7 cellular contexts compared by ENCODE assay signal in genomic region chr11:57656936-57657289, GRCh38. TPM values are rescaled to one million over a fixed set of nuclear protein-coding genes. Genes with fewer than 3 reads are reported as not detected.
A peak's percentile ranks its signal among the peaks of the same experiment; 100 is the strongest.
DNase-seq lines count a peak whose midpoint lies in the region; ATAC-seq lines count a peak whose summit lies in the region.

No MANE protein-coding gene starts in this region.

- peaks cover 7 to 19% of the 10 kb centered on the region in 2 donors for H3K36me3 Mint-ChIP-seq in activated naive CD4-positive, alpha-beta T cell treated with anti-CD3 and anti-CD28 coated beads, Interleukin-2, amount 50 U/mL, for 72 hours

- H3K27me3 ChIP-seq in HUES48 (ENCODE audit: control insufficient read depth, insufficient read depth, low read length): peaks cover 9% of the 10 kb centered on the region

- peak overlapping the region; percentile 99 to 100 for H3K4me3 Mint-ChIP-seq in stimulated activated naive CD8-positive, alpha-beta T cell treated with anti-CD3 and anti-CD28 coated beads, Interleukin-15, amount 100 ng/mL, for 72 hours

- H3K27ac ChIP-seq in HUES48 (ENCODE audit: low read depth, low read length): peak overlapping the region; percentile 77

- DNase-seq in activated naive CD4-positive, alpha-beta T cell treated with anti-CD3 and anti-CD28 coated beads, Interleukin-2, amount 50 U/mL, for 72 hours (ENCODE audit: low spot score in 2 of 2): no peak
- no peak for DNase-seq in stimulated activated naive CD8-positive, alpha-beta T cell treated with anti-CD3 and anti-CD28 coated beads, Interleukin-15, amount 100 ng/mL, for 72 hours
- DNase-seq in stimulated activated CD4-positive, alpha-beta T cell treated with anti-CD3 and anti-CD28 coated beads, Interleukin-15, amount 100 ng/mL, for 24 hours: no peak
- DNase-seq in NOMO-1 (lab: John Stamatoyannopoulos, UW; ENCODE audit: unreplicated experiment in 2 of 2): no peak
- DNase-seq in T-helper 9 cell: no peak

- H3K4me3 ChIP-seq in HUES48 (ENCODE audit: low read depth, low read length) (peak overlapping the region; percentile 91), iPS-18c (ENCODE audit: insufficient read depth, low read depth, low read length) (peak overlapping the region; percentile 63)

- H3K9me3 ChIP-seq in HUES48 (ENCODE audit: control insufficient read depth, insufficient read depth, low read length): no peaks in the 10 kb centered on the region
- H3K9me3 ChIP-seq in iPS-18c (ENCODE audit: control insufficient read depth, insufficient read depth, low read length): no peaks in the 10 kb centered on the region

- peaks cover 27% of the 10 kb centered on the region for H3K36me3 ChIP-seq in HUES48 (ENCODE audit: control insufficient read depth, insufficient read depth, low read length)

- no peak for ATAC-seq in activated naive CD4-positive, alpha-beta T cell treated with anti-CD3 and anti-CD28 coated beads, Interleukin-2, amount 50 U/mL, for 72 hours
- ATAC-seq in stimulated activated naive CD8-positive, alpha-beta T cell treated with anti-CD3 and anti-CD28 coated beads, Interleukin-15, amount 100 ng/mL, for 72 hours: no peak

- H3K4me1 ChIP-seq in HUES48 (ENCODE audit: control insufficient read depth, insufficient read depth, low read length): peaks cover 6% of the 10 kb centered on the region

- H3K9ac ChIP-seq in HUES48 (ENCODE audit: low read depth, low read length): peak overlapping the region; percentile 53

- peak overlapping the region; percentile 92 to 99 for H3K27ac Mint-ChIP-seq in activated naive CD4-positive, alpha-beta T cell treated with anti-CD3 and anti-CD28 coated beads, Interleukin-2, amount 50 U/mL, for 72 hours
- peak overlapping the region; percentile 95 to 99 for H3K27ac Mint-ChIP-seq in stimulated activated naive CD8-positive, alpha-beta T cell treated with anti-CD3 and anti-CD28 coated beads, Interleukin-15, amount 100 ng/mL, for 72 hours

- peaks cover 49% of the 10 kb centered on the region for H3K4me1 Mint-ChIP-seq in stimulated activated naive CD8-positive, alpha-beta T cell treated with anti-CD3 and anti-CD28 coated beads, Interleukin-15, amount 100 ng/mL, for 72 hours

- H3K27me3 Mint-ChIP-seq in stimulated activated naive CD8-positive, alpha-beta T cell treated with anti-CD3 and anti-CD28 coated beads, Interleukin-15, amount 100 ng/mL, for 72 hours: no peaks in the 10 kb centered on the region

- no peaks in the 10 kb centered on the region for H3K9me3 Mint-ChIP-seq in activated naive CD4-positive, alpha-beta T cell treated with anti-CD3 and anti-CD28 coated beads, Interleukin-2, amount 50 U/mL, for 72 hours
- no peaks in the 10 kb centered on the region for H3K9me3 Mint-ChIP-seq in stimulated activated naive CD8-positive, alpha-beta T cell treated with anti-CD3 and anti-CD28 coated beads, Interleukin-15, amount 100 ng/mL, for 72 hours

RNA-seq across cellular contexts. Expression of gene CLP1, which starts 0.6 kb away (rescaled TPM):
- 10 to 100 TPM; 15.5 to 23.5 TPM for total RNA-seq in activated naive CD4-positive, alpha-beta T cell treated with anti-CD3 and anti-CD28 coated beads, Interleukin-2, amount 50 U/mL, for 72 hours

RNA-seq across cellular contexts. Expression of gene YPEL4, which starts 7.2 kb away (rescaled TPM):
- 1 to 10 TPM in 1 of 2 donors, not detected in 1; 1.4 TPM for total RNA-seq in activated naive CD4-positive, alpha-beta T cell treated with anti-CD3 and anti-CD28 coated beads, Interleukin-2, amount 50 U/mL, for 72 hours

RNA-seq across cellular contexts. Expression of gene ZDHHC5, which starts 11.0 kb away (rescaled TPM):
- 10 to 100 TPM; 49.5 to 59.6 TPM for total RNA-seq in activated naive CD4-positive, alpha-beta T cell treated with anti-CD3 and anti-CD28 coated beads, Interleukin-2, amount 50 U/mL, for 72 hours

RNA-seq across cellular contexts. Expression of gene MED19, which starts 55.1 kb away (rescaled TPM):
- 10 to 100 TPM; 10.6 to 11.2 TPM for total RNA-seq in activated naive CD4-positive, alpha-beta T cell treated with anti-CD3 and anti-CD28 coated beads, Interleukin-2, amount 50 U/mL, for 72 hours

RNA-seq across cellular contexts. Expression of gene TMX2, which starts 55.5 kb away (rescaled TPM):
- total RNA-seq in activated naive CD4-positive, alpha-beta T cell treated with anti-CD3 and anti-CD28 coated beads, Interleukin-2, amount 50 U/mL, for 72 hours: 10 to 100 TPM; 51.1 to 52.7 TPM
